20 cellular contexts compared by ENCODE assay signal in genomic region chr12:130136536-130136935, GRCh38. TPM values are rescaled to one million over a fixed set of nuclear protein-coding genes. Genes with fewer than 3 reads are reported as not detected.
"Had no signal": no experiment of that assay in that cellular context is flagged by ENCODE, and none has a peak within 500 bp of the region (broad histone marks: within the 10 kb centered on the region; RNA-seq: fewer than 3 reads in every experiment).

No MANE protein-coding gene starts in this region.

- H3K9me3 Mint-ChIP-seq: activated naive CD4-positive, alpha-beta T cell treated with anti-CD3 and anti-CD28 coated beads for 36 hours; activated T-cell treated with anti-CD3 and anti-CD28 coated beads, Interleukin-2, amount 50 U/mL, for 4 hours; neural crest cell had no signal

- H3K4me2 ChIP-seq: smooth muscle cell had no signal

- H3K27me3 ChIP-seq: upper lobe of left lung had no signal

- DNase-seq: activated CD4-positive, alpha-beta T cell treated with anti-CD3 and anti-CD28 coated beads, Interleukin-2, amount 10 ng/mL, durations not matched to agents 7 days and 5 days; activated CD8-positive, alpha-beta T cell treated with anti-CD3 and anti-CD28 coated beads, Interleukin-2, amount 10 ng/mL, durations not matched to agents 7 days and 5 days; activated naive CD4-positive, alpha-beta T cell treated with anti-CD3 and anti-CD28 coated beads for 36 hours; activated naive CD8-positive, alpha-beta T cell treated with anti-CD3 and anti-CD28 coated beads, Interleukin-2, amount 50 U/mL, for 24 hours; activated T-cell treated with anti-CD3 and anti-CD28 coated beads, Interleukin-2, amount 50 U/mL, for 4 hours; aorta; pancreas; right lobe of liver; stimulated activated CD4-positive, alpha-beta T cell treated with anti-CD3 and anti-CD28 coated beads, Interleukin-4, amount 100 ng/mL, for 1 hour; stimulated activated naive CD8-positive, alpha-beta T cell treated with anti-CD3 and anti-CD28 coated beads, Interleukin-15, amount 100 ng/mL, for 72 hours; T-helper 1 cell; T-helper 9 cell; upper lobe of left lung had no signal

- H3K9me3 ChIP-seq: pancreas, right lobe of liver, upper lobe of left lung had no signal

- H3K4me3 Mint-ChIP-seq: activated CD4-positive, alpha-beta T cell treated with anti-CD3 and anti-CD28 coated beads, Interleukin-2, amount 10 ng/mL, durations not matched to agents 7 days and 5 days; activated CD8-positive, alpha-beta T cell treated with anti-CD3 and anti-CD28 coated beads, Interleukin-2, amount 10 ng/mL, durations not matched to agents 7 days and 5 days; activated naive CD4-positive, alpha-beta T cell treated with anti-CD3 and anti-CD28 coated beads for 36 hours; activated naive CD8-positive, alpha-beta T cell treated with anti-CD3 and anti-CD28 coated beads, Interleukin-2, amount 50 U/mL, for 24 hours; activated T-cell treated with anti-CD3 and anti-CD28 coated beads, Interleukin-2, amount 50 U/mL, for 4 hours; memory B cell; neural crest cell; stimulated activated naive CD8-positive, alpha-beta T cell treated with anti-CD3 and anti-CD28 coated beads, Interleukin-15, amount 100 ng/mL, for 72 hours had no signal

- H3K36me3 ChIP-seq: pancreas, right lobe of liver, upper lobe of left lung had no signal

- H3K4me3 ChIP-seq: coronary artery, pancreas, right lobe of liver, smooth muscle cell, upper lobe of left lung had no signal

- H3K36me3 Mint-ChIP-seq: memory B cell had no signal

- H3K27ac Mint-ChIP-seq: activated CD4-positive, alpha-beta T cell treated with anti-CD3 and anti-CD28 coated beads, Interleukin-2, amount 10 ng/mL, durations not matched to agents 7 days and 5 days; activated CD8-positive, alpha-beta T cell treated with anti-CD3 and anti-CD28 coated beads, Interleukin-2, amount 10 ng/mL, durations not matched to agents 7 days and 5 days; activated naive CD4-positive, alpha-beta T cell treated with anti-CD3 and anti-CD28 coated beads for 36 hours; activated naive CD8-positive, alpha-beta T cell treated with anti-CD3 and anti-CD28 coated beads, Interleukin-2, amount 50 U/mL, for 24 hours; memory B cell; stimulated activated naive CD8-positive, alpha-beta T cell treated with anti-CD3 and anti-CD28 coated beads, Interleukin-15, amount 100 ng/mL, for 72 hours had no signal

- H3K27ac ChIP-seq: coronary artery, pancreas, right lobe of liver, upper lobe of left lung had no signal

- H3K27me3 Mint-ChIP-seq: activated CD4-positive, alpha-beta T cell treated with anti-CD3 and anti-CD28 coated beads, Interleukin-2, amount 10 ng/mL, durations not matched to agents 7 days and 5 days had no signal

- FAIRE-seq: endometrium, pancreas had no signal

- H3K4me1 ChIP-seq: pancreas, right lobe of liver, upper lobe of left lung had no signal

- H3K4me1 Mint-ChIP-seq: activated CD4-positive, alpha-beta T cell treated with anti-CD3 and anti-CD28 coated beads, Interleukin-2, amount 10 ng/mL, durations not matched to agents 7 days and 5 days; activated naive CD8-positive, alpha-beta T cell treated with anti-CD3 and anti-CD28 coated beads, Interleukin-2, amount 50 U/mL, for 24 hours; memory B cell had no signal

RNA-seq across cellular contexts. Expression of gene FZD10, which starts 25.7 kb away (rescaled TPM):
- total RNA-seq: activated CD4-positive, alpha-beta T cell treated with anti-CD3 and anti-CD28 coated beads, Interleukin-2, amount 10 ng/mL, durations not matched to agents 7 days and 5 days; activated CD8-positive, alpha-beta T cell treated with anti-CD3 and anti-CD28 coated beads, Interleukin-2, amount 10 ng/mL, durations not matched to agents 7 days and 5 days; activated naive CD4-positive, alpha-beta T cell treated with anti-CD3 and anti-CD28 coated beads for 36 hours; activated T-cell treated with anti-CD3 and anti-CD28 coated beads, Interleukin-2, amount 50 U/mL, for 4 hours; liver; mononuclear cell; right lobe of liver had no signal
